9 cellular contexts compared by ENCODE assay signal in genomic region chr16:53219795-53220194, GRCh38.
DNase-seq lines count a peak whose midpoint lies in the region; ATAC-seq and TF ChIP-seq lines count a peak whose summit lies in the region.
"Had no signal": no experiment of that assay in that cellular context is flagged by ENCODE, and none has a peak within 500 bp of the region (broad histone marks: within the 10 kb centered on the region; RNA-seq: fewer than 3 reads in every experiment).

No MANE protein-coding gene starts in this region.

- no peak overlapping the region for H3K27ac ChIP-seq in mesenchymal stem cell (ENCODE audit: low read length, poor library complexity, severe bottlenecking)
- peak overlapping the region in 2 of 4 donors; percentile 67 to 73 for H3K27ac ChIP-seq in tibial nerve

- peaks cover 4% of the 10 kb centered on the region for H3K79me1 ChIP-seq in mesenchymal stem cell (replicated peaks; ENCODE audit: low read length, poor library complexity, severe bottlenecking)

- no peak overlapping the region for H2BK15ac ChIP-seq in mesenchymal stem cell (ENCODE audit: low read depth, poor library complexity, severe bottlenecking)

- H3K9me3 ChIP-seq in mesenchymal stem cell (ENCODE audit: control insufficient read depth, low read length) (no peaks in the 10 kb centered on the region), tibial nerve (no peaks in the 10 kb centered on the region)

- no peak overlapping the region for H3K14ac ChIP-seq in mesenchymal stem cell (ENCODE audit: low read length in 2 of 2)

- H2BK12ac ChIP-seq in mesenchymal stem cell (ENCODE audit: low read length in 2 of 2), result no peak overlapping the region

- no peak overlapping the region for H2AK5ac ChIP-seq in mesenchymal stem cell (ENCODE audit: low read length, severe bottlenecking)

- ATAC-seq in HG03196 (IDR thresholded peaks at IDR 0.05; ENCODE audit: unreplicated experiment) (peak; percentile 50), GM19455 (IDR thresholded peaks at IDR 0.05; ENCODE audit: unreplicated experiment) (no peak)

- H3K27me3 ChIP-seq in mesenchymal stem cell (ENCODE audit: control insufficient read depth in 1 of 2, insufficient read depth in 1 of 2, low read length in 2 of 2) (no peaks in the 10 kb centered on the region), tibial nerve (no peaks in the 10 kb centered on the region)

- no peak for TF ChIP-seq CTCF in choroid plexus epithelial cell (conservative IDR thresholded peaks at IDR 0.05; ENCODE audit: low read depth, low read length)
- TF ChIP-seq CTCF in GM13976 (IDR thresholded peaks at IDR 0.05; ENCODE audit: borderline replicate concordance, control extremely low read depth, extremely low read depth, insufficient read depth, missing control alignments), result no peak
- no peak for TF ChIP-seq CTCF in tibial nerve (IDR thresholded peaks at IDR 0.05)

- H2BK120ac ChIP-seq in mesenchymal stem cell (ENCODE audit: low read depth, low read length), result no peak overlapping the region

- WGBS in mesenchymal stem cell, result 51% methylated on average over 1 of the region's 1 CpG
- 2 to 10% methylated on average over 1 of the region's 1 CpG for WGBS in tibial nerve, 2 donors

- no peak overlapping the region for H3K18ac ChIP-seq in mesenchymal stem cell (ENCODE audit: low read depth in 1 of 2, low read length in 2 of 2)

- no peak for TF ChIP-seq POLR2A in tibial nerve (IDR thresholded peaks at IDR 0.05)

- DNase-seq in COLO829 (ENCODE audit: low spot score) (peak; percentile 56), choroid plexus epithelial cell (ENCODE audit: low read depth) (peak; percentile 49), mesenchymal stem cell (peak; percentile 45), GM13976 (ENCODE audit: low spot score) (no peak), tibial nerve (ENCODE audit: low spot score in 2 of 2) (no peak), NCI-H1417 treated with DMSO at 0.1 percent for 48 hours (lab: John Stamatoyannopoulos, UW) (no peak)
- DNase-seq: NCI-H774 had no signal

- H3K4me2 ChIP-seq in mesenchymal stem cell (ENCODE audit: low read length, poor library complexity, severe bottlenecking), result no peak overlapping the region

- H2BK5ac ChIP-seq in mesenchymal stem cell (ENCODE audit: low read depth, low read length, poor library complexity, severe bottlenecking), result no peak overlapping the region

- no peak overlapping the region for H3K4ac ChIP-seq in mesenchymal stem cell (ENCODE audit: low read depth in 1 of 2, low read length in 2 of 2)

- H4K8ac ChIP-seq in mesenchymal stem cell (ENCODE audit: low read length), result no peak overlapping the region

- H3K23ac ChIP-seq in mesenchymal stem cell (ENCODE audit: low read length in 2 of 2), result no peak overlapping the region

- peaks cover 8 to 41% of the 10 kb centered on the region in 2 experiments for H3K36me3 ChIP-seq in mesenchymal stem cell (ENCODE audit: control insufficient read depth in 1 of 2, insufficient read depth in 2 of 2, low read depth in 1 of 2, low read length in 2 of 2)
- H3K36me3 ChIP-seq in tibial nerve, result peaks cover 0 to 18% (median 0%) of the 10 kb centered on the region in 3 donors

- TF ChIP-seq EP300 in tibial nerve (IDR thresholded peaks at IDR 0.05), result peak in 1 of 2 donors; percentile 54

- H3K4me3 ChIP-seq in choroid plexus epithelial cell (ENCODE audit: low read depth, low read length) (no peak overlapping the region), mesenchymal stem cell (ENCODE audit: insufficient read depth in 1 of 2, low read depth in 1 of 2, low read length in 2 of 2) (peak overlapping the region in 1 of 2 experiments; percentile 37), tibial nerve (no peak overlapping the region)

- H3K4me1 ChIP-seq in mesenchymal stem cell (ENCODE audit: control insufficient read depth, insufficient read depth, low read depth, low read length) (peaks cover 1% of the 10 kb centered on the region), tibial nerve (peaks cover 0 to 87% (median 24%) of the 10 kb centered on the region in 4 donors)

- no peak overlapping the region for H4K91ac ChIP-seq in mesenchymal stem cell (ENCODE audit: low read length)

- in situ Hi-C loops in GM13976 (cut with MboI; ENCODE audit: low sequenced_read_pairs, unreplicated experiment), result no loop called here

- peak overlapping the region; percentile 53 for H3K9ac ChIP-seq in mesenchymal stem cell (ENCODE audit: low read length)

- H2AFZ ChIP-seq in mesenchymal stem cell (ENCODE audit: low read depth, low read length), result no peak overlapping the region

Comparison
In these comparisons a context has a peak if more than half of its experiments do, and no peak if none do; other contexts are left out.
1. DNase-seq: peak in COLO829 (single experiment), choroid plexus epithelial cell (single experiment) and mesenchymal stem cell (single experiment); none in GM13976 (single experiment), tibial nerve (0 of 2) and NCI-H1417 treated with DMSO at 0.1 percent for 48 hours (single experiment).